1 cellular context compared by ENCODE assay signal in genomic region chr4:38243385-38244053, GRCh38.
TF ChIP-seq lines count a peak whose summit lies in the region.

No MANE protein-coding gene starts in this region.

TF ChIP-seq in K562, 482 proteins besides CTCF, POLR2A, EP300 and RAD21 (continued from another document and continues in another):
- TF ChIP-seq, protein P1, sequence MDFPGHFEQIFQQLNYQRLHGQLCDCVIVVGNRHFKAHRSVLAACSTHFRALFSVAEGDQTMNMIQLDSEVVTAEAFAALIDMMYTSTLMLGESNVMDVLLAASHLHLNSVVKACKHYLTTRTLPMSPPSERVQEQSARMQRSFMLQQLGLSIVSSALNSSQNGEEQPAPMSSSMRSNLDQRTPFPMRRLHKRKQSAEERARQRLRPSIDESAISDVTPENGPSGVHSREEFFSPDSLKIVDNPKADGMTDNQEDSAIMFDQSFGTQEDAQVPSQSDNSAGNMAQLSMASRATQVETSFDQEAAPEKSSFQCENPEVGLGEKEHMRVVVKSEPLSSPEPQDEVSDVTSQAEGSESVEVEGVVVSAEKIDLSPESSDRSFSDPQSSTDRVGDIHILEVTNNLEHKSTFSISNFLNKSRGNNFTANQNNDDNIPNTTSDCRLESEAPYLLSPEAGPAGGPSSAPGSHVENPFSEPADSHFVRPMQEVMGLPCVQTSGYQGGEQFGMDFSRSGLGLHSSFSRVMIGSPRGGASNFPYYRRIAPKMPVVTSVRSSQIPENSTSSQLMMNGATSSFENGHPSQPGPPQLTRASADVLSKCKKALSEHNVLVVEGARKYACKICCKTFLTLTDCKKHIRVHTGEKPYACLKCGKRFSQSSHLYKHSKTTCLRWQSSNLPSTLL (IDR thresholded peaks at IDR 0.05) = peak; percentile 59; the same call in 1 of the 2 replicates
- TF ChIP-seq HCFC1 (IDR thresholded peaks at IDR 0.05; ENCODE audit: low read depth, low read length) (no peak; the same call in 1 of the 2 replicates), ZNF24 (IDR thresholded peaks at IDR 0.05) (no peak), SAFB2 (IDR thresholded peaks at IDR 0.05; ENCODE audit: borderline replicate concordance, low read depth, low read length, severe bottlenecking) (no peak), NBN (IDR thresholded peaks at IDR 0.05; ENCODE audit: low read depth) (0 out of 2 replicates have a peak, but pooled peaks have one; percentile 34), STAT5A (IDR thresholded peaks at IDR 0.05; ENCODE audit: borderline replicate concordance, low read length) (peak; percentile 16; the same call in 1 of the 2 replicates), ZNF431 (CRISPR knock-in tag; IDR thresholded peaks at IDR 0.05) (no peak), ARNT (IDR thresholded peaks at IDR 0.05) (peak in 1 of 2 experiments; percentile 59; a peak in 2 of 4 replicates), HMGN3 (IDR thresholded peaks at IDR 0.05; ENCODE audit: borderline replicate concordance, extremely low read depth, insufficient read length, low read depth, low read length) (no peak), HIVEP1 (CRISPR knock-in tag; IDR thresholded peaks at IDR 0.05) (no peak), SIN3B (IDR thresholded peaks at IDR 0.05; ENCODE audit: low read depth) (no peak), ZBED1 (IDR thresholded peaks at IDR 0.05) (no peak), SRSF7 (optimal IDR thresholded peaks at IDR 0.05; ENCODE audit: low read depth, low read length) (no peak), SMAD3 (CRISPR knock-in tag; conservative IDR thresholded peaks at IDR 0.05) (no peak), EP400 (IDR thresholded peaks at IDR 0.05) (peak; percentile 40; the same call in 1 of the 2 replicates), IRF2 (CRISPR knock-in tag; IDR thresholded peaks at IDR 0.05) (no peak), HBP1 (CRISPR knock-in tag; IDR thresholded peaks at IDR 0.05) (peak; percentile 98), CXXC5 (CRISPR knock-in tag; IDR thresholded peaks at IDR 0.05) (no peak), TAF7 (tag; IDR thresholded peaks at IDR 0.05) (no peak; the same call in 1 of the 2 replicates), TSC22D4 (tag; IDR thresholded peaks at IDR 0.05) (peak; percentile 97), BRD9 (IDR thresholded peaks at IDR 0.05; ENCODE audit: low read depth, partially characterized antibody) (peak; percentile 90), SRSF3 (IDR thresholded peaks at IDR 0.05; ENCODE audit: insufficient read depth, low read length) (no peak), ZNF280A (IDR thresholded peaks at IDR 0.05; ENCODE audit: low read depth, partially characterized antibody) (peak; percentile 79), OTX1 (CRISPR knock-in tag; IDR thresholded peaks at IDR 0.05) (peak; percentile 93), KLF1 (tag; IDR thresholded peaks at IDR 0.05) (no peak), ZSCAN29 (IDR thresholded peaks at IDR 0.05) (no peak), ZNF75A (CRISPR knock-in tag; IDR thresholded peaks at IDR 0.05) (no peak), SMARCA5 (IDR thresholded peaks at IDR 0.05) (peak; percentile 95), ZNF445 (CRISPR knock-in tag; IDR thresholded peaks at IDR 0.05; ENCODE audit: low read depth) (no peak), HDAC1 (IDR thresholded peaks at IDR 0.05) (peak in 1 of 2 experiments; percentile 69; a peak in 1 of 4 replicates), ZNF41 (CRISPR knock-in tag; conservative IDR thresholded peaks at IDR 0.05) (no peak), ZNF764 (CRISPR knock-in tag; IDR thresholded peaks at IDR 0.05; ENCODE audit: low read depth) (no peak), JUNB (CRISPR knock-in tag; conservative IDR thresholded peaks at IDR 0.05) (no peak), ZC3H11A (IDR thresholded peaks at IDR 0.05; ENCODE audit: low read depth, low read length) (no peak), HDGF (IDR thresholded peaks at IDR 0.05) (peak; percentile 98)
- TF ChIP-seq, protein P2, sequence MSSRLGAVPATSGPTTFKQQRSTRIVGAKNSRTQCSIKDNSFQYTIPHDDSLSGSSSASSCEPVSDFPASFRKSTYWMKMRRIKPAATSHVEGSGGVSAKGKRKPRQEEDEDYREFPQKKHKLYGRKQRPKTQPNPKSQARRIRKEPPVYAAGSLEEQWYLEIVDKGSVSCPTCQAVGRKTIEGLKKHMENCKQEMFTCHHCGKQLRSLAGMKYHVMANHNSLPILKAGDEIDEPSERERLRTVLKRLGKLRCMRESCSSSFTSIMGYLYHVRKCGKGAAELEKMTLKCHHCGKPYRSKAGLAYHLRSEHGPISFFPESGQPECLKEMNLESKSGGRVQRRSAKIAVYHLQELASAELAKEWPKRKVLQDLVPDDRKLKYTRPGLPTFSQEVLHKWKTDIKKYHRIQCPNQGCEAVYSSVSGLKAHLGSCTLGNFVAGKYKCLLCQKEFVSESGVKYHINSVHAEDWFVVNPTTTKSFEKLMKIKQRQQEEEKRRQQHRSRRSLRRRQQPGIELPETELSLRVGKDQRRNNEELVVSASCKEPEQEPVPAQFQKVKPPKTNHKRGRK (tag; IDR thresholded peaks at IDR 0.05) = no peak
- TF ChIP-seq, protein P3, sequence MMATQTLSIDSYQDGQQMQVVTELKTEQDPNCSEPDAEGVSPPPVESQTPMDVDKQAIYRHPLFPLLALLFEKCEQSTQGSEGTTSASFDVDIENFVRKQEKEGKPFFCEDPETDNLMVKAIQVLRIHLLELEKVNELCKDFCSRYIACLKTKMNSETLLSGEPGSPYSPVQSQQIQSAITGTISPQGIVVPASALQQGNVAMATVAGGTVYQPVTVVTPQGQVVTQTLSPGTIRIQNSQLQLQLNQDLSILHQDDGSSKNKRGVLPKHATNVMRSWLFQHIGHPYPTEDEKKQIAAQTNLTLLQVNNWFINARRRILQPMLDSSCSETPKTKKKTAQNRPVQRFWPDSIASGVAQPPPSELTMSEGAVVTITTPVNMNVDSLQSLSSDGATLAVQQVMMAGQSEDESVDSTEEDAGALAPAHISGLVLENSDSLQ (IDR thresholded peaks at IDR 0.05) = no peak
- TF ChIP-seq, protein P4, sequence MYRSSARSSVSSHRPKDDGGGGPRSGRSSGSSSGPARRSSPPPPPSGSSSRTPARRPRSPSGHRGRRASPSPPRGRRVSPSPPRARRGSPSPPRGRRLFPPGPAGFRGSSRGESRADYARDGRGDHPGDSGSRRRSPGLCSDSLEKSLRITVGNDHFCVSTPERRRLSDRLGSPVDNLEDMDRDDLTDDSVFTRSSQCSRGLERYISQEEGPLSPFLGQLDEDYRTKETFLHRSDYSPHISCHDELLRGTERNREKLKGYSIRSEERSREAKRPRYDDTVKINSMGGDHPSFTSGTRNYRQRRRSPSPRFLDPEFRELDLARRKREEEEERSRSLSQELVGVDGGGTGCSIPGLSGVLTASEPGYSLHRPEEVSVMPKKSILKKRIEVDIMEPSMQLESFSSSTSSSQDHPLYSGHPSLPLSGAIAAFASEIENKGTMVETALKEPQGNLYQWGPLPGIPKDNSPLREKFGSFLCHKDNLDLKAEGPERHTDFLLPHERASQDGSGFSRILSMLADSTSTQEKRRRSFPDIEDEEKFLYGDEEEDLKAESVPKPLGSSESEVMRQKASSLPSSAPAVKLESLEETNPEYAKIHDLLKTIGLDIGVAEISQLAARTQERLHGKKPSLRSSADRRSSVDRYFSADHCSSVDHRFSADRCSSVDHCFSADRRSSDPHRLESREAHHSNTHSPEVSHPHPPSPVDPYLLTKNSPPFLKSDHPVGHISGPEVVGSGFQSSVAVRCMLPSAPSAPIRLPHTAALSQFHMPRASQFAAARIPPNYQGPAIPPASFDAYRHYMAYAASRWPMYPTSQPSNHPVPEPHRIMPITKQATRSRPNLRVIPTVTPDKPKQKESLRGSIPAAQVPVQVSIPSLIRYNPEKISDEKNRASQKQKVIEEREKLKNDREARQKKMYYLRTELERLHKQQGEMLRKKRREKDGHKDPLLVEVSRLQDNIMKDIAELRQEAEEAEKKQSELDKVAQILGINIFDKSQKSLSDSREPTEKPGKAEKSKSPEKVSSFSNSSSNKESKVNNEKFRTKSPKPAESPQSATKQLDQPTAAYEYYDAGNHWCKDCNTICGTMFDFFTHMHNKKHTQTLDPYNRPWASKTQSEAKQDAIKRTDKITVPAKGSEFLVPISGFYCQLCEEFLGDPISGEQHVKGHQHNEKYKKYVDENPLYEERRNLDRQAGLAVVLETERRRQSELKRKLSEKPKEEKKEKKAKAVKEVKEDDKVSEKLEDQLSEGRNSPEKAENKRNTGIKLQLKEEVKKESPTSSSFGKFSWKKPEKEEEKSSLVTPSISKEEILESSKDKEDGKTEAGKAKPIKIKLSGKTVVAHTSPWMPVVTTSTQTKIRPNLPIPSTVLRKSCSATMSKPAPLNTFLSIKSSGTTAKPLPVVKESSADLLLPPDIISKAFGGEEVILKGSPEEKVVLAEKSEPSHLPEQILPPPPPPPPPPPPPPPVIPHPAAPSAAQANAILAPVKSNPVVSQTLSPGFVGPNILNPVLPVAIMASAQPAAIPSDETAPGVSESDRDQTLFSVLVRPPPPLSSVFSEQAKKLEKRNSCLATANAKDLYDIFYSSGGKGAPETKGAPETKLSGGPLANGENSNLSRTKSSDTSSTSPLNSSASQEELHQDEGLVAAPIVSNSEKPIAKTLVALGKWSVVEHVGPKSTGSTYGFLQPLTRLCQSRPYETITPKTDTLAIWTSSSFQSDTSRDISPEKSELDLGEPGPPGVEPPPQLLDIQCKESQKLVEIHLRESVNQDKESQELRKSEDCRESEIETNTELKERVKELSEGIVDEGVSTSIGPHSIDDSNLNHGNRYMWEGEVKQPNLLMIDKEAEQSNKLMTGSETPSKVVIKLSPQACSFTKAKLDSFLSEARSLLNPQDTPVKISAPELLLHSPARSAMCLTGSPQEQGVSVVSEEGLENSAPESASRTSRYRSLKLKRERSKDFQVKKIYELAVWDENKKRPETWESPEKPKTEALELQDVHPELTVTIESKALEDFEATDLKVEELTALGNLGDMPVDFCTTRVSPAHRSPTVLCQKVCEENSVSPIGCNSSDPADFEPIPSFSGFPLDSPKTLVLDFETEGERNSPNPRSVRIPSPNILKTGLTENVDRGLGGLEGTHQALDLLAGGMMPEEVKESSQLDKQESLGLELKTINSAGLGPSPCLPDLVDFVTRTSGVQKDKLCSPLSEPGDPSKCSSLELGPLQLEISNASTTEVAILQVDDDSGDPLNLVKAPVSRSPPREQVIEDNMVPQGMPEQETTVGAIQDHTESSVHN (IDR thresholded peaks at IDR 0.05; ENCODE audit: borderline replicate concordance in 1 of 2, low read depth in 1 of 2) = peak in 1 of 2 experiments; percentile 16; a peak in 1 of 4 replicates
- TF ChIP-seq, protein P5, sequence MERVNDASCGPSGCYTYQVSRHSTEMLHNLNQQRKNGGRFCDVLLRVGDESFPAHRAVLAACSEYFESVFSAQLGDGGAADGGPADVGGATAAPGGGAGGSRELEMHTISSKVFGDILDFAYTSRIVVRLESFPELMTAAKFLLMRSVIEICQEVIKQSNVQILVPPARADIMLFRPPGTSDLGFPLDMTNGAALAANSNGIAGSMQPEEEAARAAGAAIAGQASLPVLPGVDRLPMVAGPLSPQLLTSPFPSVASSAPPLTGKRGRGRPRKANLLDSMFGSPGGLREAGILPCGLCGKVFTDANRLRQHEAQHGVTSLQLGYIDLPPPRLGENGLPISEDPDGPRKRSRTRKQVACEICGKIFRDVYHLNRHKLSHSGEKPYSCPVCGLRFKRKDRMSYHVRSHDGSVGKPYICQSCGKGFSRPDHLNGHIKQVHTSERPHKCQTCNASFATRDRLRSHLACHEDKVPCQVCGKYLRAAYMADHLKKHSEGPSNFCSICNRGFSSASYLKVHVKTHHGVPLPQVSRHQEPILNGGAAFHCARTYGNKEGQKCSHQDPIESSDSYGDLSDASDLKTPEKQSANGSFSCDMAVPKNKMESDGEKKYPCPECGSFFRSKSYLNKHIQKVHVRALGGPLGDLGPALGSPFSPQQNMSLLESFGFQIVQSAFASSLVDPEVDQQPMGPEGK (CRISPR knock-in tag; IDR thresholded peaks at IDR 0.05; ENCODE audit: borderline replicate concordance) = no peak
- TF ChIP-seq, protein P6, sequence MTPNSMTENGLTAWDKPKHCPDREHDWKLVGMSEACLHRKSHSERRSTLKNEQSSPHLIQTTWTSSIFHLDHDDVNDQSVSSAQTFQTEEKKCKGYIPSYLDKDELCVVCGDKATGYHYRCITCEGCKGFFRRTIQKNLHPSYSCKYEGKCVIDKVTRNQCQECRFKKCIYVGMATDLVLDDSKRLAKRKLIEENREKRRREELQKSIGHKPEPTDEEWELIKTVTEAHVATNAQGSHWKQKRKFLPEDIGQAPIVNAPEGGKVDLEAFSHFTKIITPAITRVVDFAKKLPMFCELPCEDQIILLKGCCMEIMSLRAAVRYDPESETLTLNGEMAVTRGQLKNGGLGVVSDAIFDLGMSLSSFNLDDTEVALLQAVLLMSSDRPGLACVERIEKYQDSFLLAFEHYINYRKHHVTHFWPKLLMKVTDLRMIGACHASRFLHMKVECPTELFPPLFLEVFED (CRISPR knock-in tag; conservative IDR thresholded peaks at IDR 0.05) = peak; percentile 96
- TF ChIP-seq, protein P7, sequence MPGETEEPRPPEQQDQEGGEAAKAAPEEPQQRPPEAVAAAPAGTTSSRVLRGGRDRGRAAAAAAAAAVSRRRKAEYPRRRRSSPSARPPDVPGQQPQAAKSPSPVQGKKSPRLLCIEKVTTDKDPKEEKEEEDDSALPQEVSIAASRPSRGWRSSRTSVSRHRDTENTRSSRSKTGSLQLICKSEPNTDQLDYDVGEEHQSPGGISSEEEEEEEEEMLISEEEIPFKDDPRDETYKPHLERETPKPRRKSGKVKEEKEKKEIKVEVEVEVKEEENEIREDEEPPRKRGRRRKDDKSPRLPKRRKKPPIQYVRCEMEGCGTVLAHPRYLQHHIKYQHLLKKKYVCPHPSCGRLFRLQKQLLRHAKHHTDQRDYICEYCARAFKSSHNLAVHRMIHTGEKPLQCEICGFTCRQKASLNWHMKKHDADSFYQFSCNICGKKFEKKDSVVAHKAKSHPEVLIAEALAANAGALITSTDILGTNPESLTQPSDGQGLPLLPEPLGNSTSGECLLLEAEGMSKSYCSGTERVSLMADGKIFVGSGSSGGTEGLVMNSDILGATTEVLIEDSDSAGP (CRISPR knock-in tag; IDR thresholded peaks at IDR 0.05) = peak; percentile 88
